ENCODE assay signal across 8 cellular contexts in genomic region chr4:16916719-16917337, GRCh38. TPM values are rescaled to one million over a fixed set of nuclear protein-coding genes. Genes with fewer than 3 reads are reported as not detected.
DNase-seq lines count a peak whose midpoint lies in the region; ATAC-seq and TF ChIP-seq lines count a peak whose summit lies in the region.

No MANE protein-coding gene starts in this region.

- H3K4me1 Mint-ChIP-seq in glutamatergic neuron (ENCODE audit: low read depth, unreplicated experiment) = peaks cover 9% of the 10 kb centered on the region

- intact Hi-C loops in Panc1 (cut with micrococcal nuclease; ENCODE audit: unreplicated experiment) = no loop called here

- no peak overlapping the region for H3K27ac Mint-ChIP-seq in glutamatergic neuron (ENCODE audit: unreplicated experiment)

- H3K36me3 Mint-ChIP-seq in glutamatergic neuron (ENCODE audit: unreplicated experiment) = no peaks in the 10 kb centered on the region

- H3K9me3 ChIP-seq in Panc1 (ENCODE audit: control insufficient read depth, insufficient read depth, low read depth, low read length) = no peaks in the 10 kb centered on the region

- POLR2A ChIA-PET in Panc1 (lab: Charles Lee) = no interaction called here

- no peaks in the 10 kb centered on the region for H3K27me3 ChIP-seq in Panc1 (ENCODE audit: control insufficient read depth, insufficient read depth, low read length)

- CTCF ChIA-PET in Panc1 (lab: Charles Lee) = interaction anchor here (0.6 kb wide), 1 partner anchor 75 kb away, joined by 3 read pairs; no protein-coding TSS in a partner anchor

- peaks cover 1% of the 10 kb centered on the region for H3K9me3 Mint-ChIP-seq in glutamatergic neuron (ENCODE audit: unreplicated experiment)

- DNase-seq in Caki2 (ENCODE audit: low read depth) (peak; percentile 38), Panc1 (ENCODE audit: low read depth, low spot score) (peak; percentile 43), glutamatergic neuron (peak; percentile 81), NCI-H1436 (lab: John Stamatoyannopoulos, UW) (no peak)
- peak; percentile 53 for DNase-seq in activated T-cell treated with anti-CD3 and anti-CD28 coated beads, Interleukin-2, amount 50 U/mL, for 1 hour
- DNase-seq in stimulated activated CD4-positive, alpha-beta T cell treated with anti-CD3 and anti-CD28 coated beads, Interleukin-1b, Interleukin-23, amount 100 ng/mL, for 4 hours (ENCODE audit: low read depth in 2 of 2) = peak; percentile 45 to 60

- in situ Hi-C loops in Caki2 (cut with HindIII; ENCODE audit: low pct_unique_long_range_greater_than_20kb, low sequenced_read_pairs) (no loop called here), Panc1 (cut with HindIII; ENCODE audit: low pct_unique_long_range_greater_than_20kb, low sequenced_read_pairs) (no loop called here)

- no peak overlapping the region for H3K4me3 ChIP-seq in Panc1 (ENCODE audit: low read depth in 2 of 2, low read length in 2 of 2)

- ATAC-seq in GM19468 (IDR thresholded peaks at IDR 0.05; ENCODE audit: extremely low read depth, unreplicated experiment) = peak; percentile 96
- peak; percentile 100 for ATAC-seq in HG03520 (IDR thresholded peaks at IDR 0.05; ENCODE audit: unreplicated experiment)
- ATAC-seq in Panc1 = no peak

- no peaks in the 10 kb centered on the region for H3K4me1 ChIP-seq in Panc1 (ENCODE audit: control insufficient read depth, insufficient read depth, low read length)

- BruUV-seq in Panc1 (replicated peaks; lab: Mats Ljungman, UMichigan) = no TSS peak

- H3K4me3 Mint-ChIP-seq in glutamatergic neuron (ENCODE audit: unreplicated experiment) = no peak overlapping the region

- H3K36me3 ChIP-seq in Panc1 (ENCODE audit: control insufficient read depth, insufficient read depth, low read length) = no peaks in the 10 kb centered on the region

- H3K27ac ChIP-seq in Panc1 (ENCODE audit: low read length) = no peak overlapping the region

- no peaks in the 10 kb centered on the region for H3K27me3 Mint-ChIP-seq in glutamatergic neuron (ENCODE audit: unreplicated experiment)

- TF ChIP-seq CTCF in Panc1 (IDR thresholded peaks at IDR 0.05) = peak; percentile 74
- peak; percentile 92 for TF ChIP-seq CTCF in glutamatergic neuron (IDR thresholded peaks at IDR 0.05; ENCODE audit: partially characterized antibody, unreplicated experiment)

RNA-seq across cellular contexts. Expression of gene LDB2, which starts 18.4 kb away (rescaled TPM):
- total RNA-seq in Caki2 (2014; rRNA removed; shearing (Covaris generic); ENCODE audit: low replicate concordance) = not detected in 2 replicates
- total RNA-seq in Panc1 (2021; ENCODE audit: unreplicated experiment) = not detected
- polyA plus RNA-seq in Panc1 (2012; ENCODE audit: insufficient read length) = not detected
- 3.1 TPM for total RNA-seq in glutamatergic neuron (ENCODE audit: unreplicated experiment)
